In the genomic region with DNA sequence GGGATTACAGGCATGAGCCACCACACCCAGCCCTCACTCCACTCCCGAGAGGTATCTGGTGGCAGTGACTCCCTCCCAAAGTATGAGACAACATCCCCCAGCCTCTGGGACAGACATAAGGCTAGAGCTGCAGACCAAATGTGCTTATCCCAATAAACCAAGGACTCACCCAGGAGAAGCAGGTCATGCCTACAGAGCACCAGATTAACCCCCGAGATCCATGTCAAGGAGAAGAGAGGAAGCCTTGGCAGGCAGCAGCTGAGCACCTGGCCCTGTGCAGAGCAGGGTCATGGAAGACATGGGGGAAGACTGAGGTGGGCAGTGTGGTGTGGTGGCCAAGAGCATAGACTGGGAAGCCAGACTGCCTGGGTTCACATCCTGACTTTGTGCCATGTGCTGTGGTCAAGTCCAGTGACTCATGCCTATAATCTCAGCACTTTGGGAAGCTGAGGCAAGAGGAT, we compare ENCODE assay signal across 17 cellular contexts. TPM values are rescaled to one million over a fixed set of nuclear protein-coding genes. Genes with fewer than 3 reads are reported as not detected.
DNase-seq lines count a peak whose midpoint lies in the region; ATAC-seq and TF ChIP-seq lines count a peak whose summit lies in the region.
"Had no signal": no experiment of that assay in that cellular context is flagged by ENCODE, and none has a peak within 500 bp of the region (broad histone marks: within the 10 kb centered on the region; RNA-seq: fewer than 3 reads in every experiment).

No MANE protein-coding gene starts in this region.

- TF ChIP-seq CTCF in RWPE1 (conservative IDR thresholded peaks at IDR 0.05; ENCODE audit: low read depth), result no peak

- no peak overlapping the region for H3K27ac Mint-ChIP-seq in activated CD4-positive, alpha-beta T cell treated with anti-CD3 and anti-CD28 coated beads, Interleukin-2, amount 10 ng/mL, durations not matched to agents 24 days and 14 days

- DNase-seq in HCEC 1CT, result peak; percentile 12
- DNase-seq in RPMI7951 (ENCODE audit: low read depth), result peak; percentile 18
- peak; percentile 55 for DNase-seq in hepatic stellate cell (ENCODE audit: low spot score)
- peak; percentile 19 for DNase-seq in sciatic nerve (ENCODE audit: low spot score)
- no peak for DNase-seq in superior temporal gyrus (ENCODE audit: extremely low spot score)
- DNase-seq in stimulated activated CD4-positive, alpha-beta T cell treated with anti-CD3 and anti-CD28 coated beads, Interleukin-2, amount 100 ng/mL, for 48 hours, result no peak
- no peak for DNase-seq in RWPE1 (ENCODE audit: low spot score)
- no peak for DNase-seq in activated CD4-positive, alpha-beta T cell treated with anti-CD3 and anti-CD28 coated beads, Interleukin-2, amount 10 ng/mL, durations not matched to agents 24 days and 14 days
- DNase-seq: DMS153, NCI-H1092 treated with DMSO at 0.1 percent for 48 hours, NCI-H1694 treated with DMSO at 0.1 percent for 48 hours, NCI-H446, NCI-H82, Peyer's patch, SIG-M5 had no signal

- H3K36me3 Mint-ChIP-seq in activated CD4-positive, alpha-beta T cell treated with anti-CD3 and anti-CD28 coated beads, Interleukin-2, amount 10 ng/mL, durations not matched to agents 24 days and 14 days (ENCODE audit: low read depth), result no peaks in the 10 kb centered on the region

- H3K27ac ChIP-seq in RWPE1, result no peak overlapping the region
- H3K27ac ChIP-seq: BLaER1, Peyer's patch had no signal

- intact Hi-C loops in sciatic nerve (cut with DNase I), result no loop called here
- intact Hi-C loops in activated CD4-positive, alpha-beta T cell treated with anti-CD3 and anti-CD28 coated beads, Interleukin-2, amount 10 ng/mL, durations not matched to agents 24 days and 14 days (cut with micrococcal nuclease), result no loop called here

- H3K4me3 Mint-ChIP-seq in activated CD4-positive, alpha-beta T cell treated with anti-CD3 and anti-CD28 coated beads, Interleukin-2, amount 10 ng/mL, durations not matched to agents 24 days and 14 days, result no peak overlapping the region

- ATAC-seq in sciatic nerve, result no peak
- ATAC-seq: K562 had no signal

- no peaks in the 10 kb centered on the region for H3K9me3 Mint-ChIP-seq in activated CD4-positive, alpha-beta T cell treated with anti-CD3 and anti-CD28 coated beads, Interleukin-2, amount 10 ng/mL, durations not matched to agents 24 days and 14 days

- peaks cover 26% of the 10 kb centered on the region for H3K4me1 Mint-ChIP-seq in activated CD4-positive, alpha-beta T cell treated with anti-CD3 and anti-CD28 coated beads, Interleukin-2, amount 10 ng/mL, durations not matched to agents 24 days and 14 days

- H3K27me3 Mint-ChIP-seq in activated CD4-positive, alpha-beta T cell treated with anti-CD3 and anti-CD28 coated beads, Interleukin-2, amount 10 ng/mL, durations not matched to agents 24 days and 14 days, result no peaks in the 10 kb centered on the region

- CTCF ChIA-PET in RWPE1 (lab: Yijun Ruan, JAX), result no interaction called here

- POLR2A ChIA-PET in RWPE1 (lab: Yijun Ruan, JAX; ENCODE audit: low non-redundant PET), result no interaction called here

RNA-seq across cellular contexts. Expression of a gene that starts 7.2 kb away (rescaled TPM):
- 13.1 and 15.1 TPM in 2 replicates for total RNA-seq in RPMI7951 (2014; rRNA removed; shearing (Covaris generic))
- 40.3 TPM for total RNA-seq in sciatic nerve
- 13.4 and 13.8 TPM in 2 replicates for total RNA-seq in activated CD4-positive, alpha-beta T cell treated with anti-CD3 and anti-CD28 coated beads, Interleukin-2, amount 10 ng/mL, durations not matched to agents 24 days and 14 days

RNA-seq across cellular contexts. Expression of a gene that starts 34.0 kb away (rescaled TPM):
- 8.7 and 18.3 TPM in 2 replicates for total RNA-seq in RPMI7951 (2014; rRNA removed; shearing (Covaris generic))
- 19.5 TPM for total RNA-seq in sciatic nerve
- total RNA-seq in activated CD4-positive, alpha-beta T cell treated with anti-CD3 and anti-CD28 coated beads, Interleukin-2, amount 10 ng/mL, durations not matched to agents 24 days and 14 days, result 11.6 and 14.1 TPM in 2 replicates

Comparison
In these comparisons a context has a peak if more than half of its experiments do, and no peak if none do; other contexts are left out.
1. DNase-seq: peak in HCEC 1CT (single experiment), RPMI7951 (single experiment), hepatic stellate cell (single experiment) and sciatic nerve (single experiment); none in superior temporal gyrus (single experiment), stimulated activated CD4-positive, alpha-beta T cell treated with anti-CD3 and anti-CD28 coated beads, Interleukin-2, amount 100 ng/mL, for 48 hours (0 of 2), RWPE1 (single experiment) and activated CD4-positive, alpha-beta T cell treated with anti-CD3 and anti-CD28 coated beads, Interleukin-2, amount 10 ng/mL, durations not matched to agents 24 days and 14 days (single experiment).